ENCODE assay signal across 8 cellular contexts in genomic region chr13:79405501-79405830, GRCh38. TPM values are rescaled to one million over a fixed set of nuclear protein-coding genes. Genes with fewer than 3 reads are reported as not detected.
DNase-seq lines count a peak whose midpoint lies in the region; ATAC-seq, FAIRE-seq and TF ChIP-seq lines count a peak whose summit lies in the region.

No MANE protein-coding gene starts in this region.

- no peaks in the 10 kb centered on the region for H3K27me3 ChIP-seq in OCI-LY3 (ENCODE audit: low read depth, low read length)

- peak overlapping the region; percentile 83 for H3K4me2 ChIP-seq in OCI-LY3 (ENCODE audit: low read length)

- H3K9me3 ChIP-seq in OCI-LY3 (ENCODE audit: insufficient read depth, low read length) = no peaks in the 10 kb centered on the region

- H3K9ac ChIP-seq in OCI-LY3 (ENCODE audit: low read length) = peak overlapping the region; percentile 91

- peaks cover 45% of the 10 kb centered on the region for H3K4me1 ChIP-seq in OCI-LY3 (ENCODE audit: low read length)

- H3K27ac ChIP-seq in OCI-LY3 (ENCODE audit: low read length) = peak overlapping the region; percentile 86

- DNase-seq in NCI-H1417 (lab: John Stamatoyannopoulos, UW) (peak in 2 of 3 experiments; percentile 33 to 82), NCI-H1417 treated with DMSO at 0.1 percent for 48 hours (lab: John Stamatoyannopoulos, UW) (no peak), fibroblast of the aortic adventitia (ENCODE audit: low read depth) (no peak), sciatic nerve (ENCODE audit: low spot score) (peak; percentile 57), D721Med (ENCODE audit: insufficient read length, low spot score) (no peak), kidney glomerular epithelial cell (lab: John Stamatoyannopoulos, UW) (no peak)

- H3K4me3 ChIP-seq in OCI-LY3 (ENCODE audit: low read length) = peak overlapping the region; percentile 77
- peak overlapping the region; percentile 82 for H3K4me3 ChIP-seq in fibroblast of the aortic adventitia (ENCODE audit: low read depth, low read length)

- peaks cover 83% of the 10 kb centered on the region for H3K79me2 ChIP-seq in OCI-LY3 (ENCODE audit: low read length)

- intact Hi-C loops in sciatic nerve (cut with DNase I) = no loop called here

- peak; percentile 39 for ATAC-seq in HG02763 (IDR thresholded peaks at IDR 0.05; ENCODE audit: unreplicated experiment)
- no peak for ATAC-seq in sciatic nerve

- FAIRE-seq in D721Med (lab: Jason Lieb, UNC) = no peak

- H2AFZ ChIP-seq in OCI-LY3 (ENCODE audit: low read depth, low read length) = peak overlapping the region; percentile 48; the same call in 1 of the 2 replicates

- TF ChIP-seq CTCF in OCI-LY3 (IDR thresholded peaks at IDR 0.05; ENCODE audit: low read depth, low read length) = no peak
- no peak for TF ChIP-seq CTCF in fibroblast of the aortic adventitia (IDR thresholded peaks at IDR 0.05; ENCODE audit: insufficient read depth, low read length)
- no peak for TF ChIP-seq CTCF in D721Med (IDR thresholded peaks at IDR 0.05; ENCODE audit: insufficient read depth, missing control alignments)

- H3K36me3 ChIP-seq in OCI-LY3 (replicated peaks; ENCODE audit: low read depth, low read length) = peaks cover 21% of the 10 kb centered on the region

- H4K20me1 ChIP-seq in OCI-LY3 (ENCODE audit: insufficient read depth, low read length) = peaks cover 43% of the 10 kb centered on the region

RNA-seq across cellular contexts. Expression of gene RBM26, which starts 0.6 kb away (rescaled TPM):
- total RNA-seq in fibroblast of the aortic adventitia (ENCODE audit: low replicate concordance) = 28.1 and 48.0 TPM in 2 replicates
- total RNA-seq in sciatic nerve = 65.9 TPM

Comparison
In these comparisons a context has a peak if more than half of its experiments do, and no peak if none do; other contexts are left out.
1. DNase-seq: peak in NCI-H1417 (2 of 3) and sciatic nerve (single experiment); none in NCI-H1417 treated with DMSO at 0.1 percent for 48 hours (single experiment), fibroblast of the aortic adventitia (single experiment), D721Med (single experiment) and kidney glomerular epithelial cell (single experiment).